1 cellular context compared by ENCODE assay signal in genomic region chr17:16044484-16044883, GRCh38.
TF ChIP-seq lines count a peak whose summit lies in the region.

No MANE protein-coding gene starts in this region.

TF ChIP-seq in H1, 55 proteins besides CTCF, POLR2A, EP300 and RAD21:
- peak; percentile 84; the same call in 1 of the 2 replicates for TF ChIP-seq POU5F1 (IDR thresholded peaks at IDR 0.05; ENCODE audit: low read depth, low read length)
- no peak for TF ChIP-seq FOSL1 (IDR thresholded peaks at IDR 0.05; ENCODE audit: insufficient read depth, low read depth, low read length)
- no peak for TF ChIP-seq JUN (IDR thresholded peaks at IDR 0.05; ENCODE audit: low read depth, low read length)
- TF ChIP-seq NANOG (IDR thresholded peaks at IDR 0.05; ENCODE audit: insufficient read depth, low read depth, low read length, poor library complexity, severe bottlenecking), result peak; percentile 44
